In genomic region chr14:89673499-89674225, GRCh38 we compare ENCODE assay signal across 15 cellular contexts.
DNase-seq lines count a peak whose midpoint lies in the region; ATAC-seq, FAIRE-seq and TF ChIP-seq lines count a peak whose summit lies in the region.
"Had no signal": no experiment of that assay in that cellular context is flagged by ENCODE, and none has a peak within 500 bp of the region (broad histone marks: within the 10 kb centered on the region; RNA-seq: fewer than 3 reads in every experiment).

No MANE protein-coding gene starts in this region.

- TF ChIP-seq CTCF in fibroblast of lung (conservative IDR thresholded peaks at IDR 0.05 in 1 of 2, IDR thresholded peaks at IDR 0.05 in 1 of 2; ENCODE audit: low read depth in 1 of 2, low read length in 2 of 2) (no peak), smooth muscle cell (IDR thresholded peaks at IDR 0.05; ENCODE audit: borderline replicate concordance, insufficient read depth, poor library complexity, severe bottlenecking) (no peak), kidney (IDR thresholded peaks at IDR 0.05; ENCODE audit: borderline replicate concordance, extremely low read depth, insufficient read depth) (no peak)

- CTCF ChIA-PET in activated CD4-positive, alpha-beta memory T cell treated with anti-CD3 and anti-CD28 coated beads for 36 hours (lab: Charles Lee): no interaction called here
- CTCF ChIA-PET in activated CD4-positive, alpha-beta memory T cell treated with anti-CD3 and anti-CD28 coated beads, Interleukin-2, amount 10 ng/mL, durations not matched to agents 7 days and 5 days (lab: Charles Lee): interaction anchor here (0.7 kb wide), 1 partner anchor 496 kb away, joined by 3 read pairs; no protein-coding TSS in a partner anchor

- POLR2A ChIA-PET in activated CD4-positive, alpha-beta memory T cell treated with anti-CD3 and anti-CD28 coated beads for 36 hours (lab: Charles Lee): no interaction called here
- POLR2A ChIA-PET in activated CD4-positive, alpha-beta memory T cell treated with anti-CD3 and anti-CD28 coated beads, Interleukin-2, amount 10 ng/mL, durations not matched to agents 7 days and 5 days (lab: Charles Lee): interaction anchor here (1.2 kb wide), 1 partner anchor 54 kb away, joined by 3 read pairs; no protein-coding TSS in a partner anchor

- H3K27ac ChIP-seq in fibroblast of lung (ENCODE audit: insufficient read depth, low read length): no peak overlapping the region
- H3K27ac ChIP-seq in smooth muscle cell (ENCODE audit: low read depth): no peak overlapping the region
- no peak overlapping the region for H3K27ac ChIP-seq in kidney (ENCODE audit: low read depth in 2 of 2, low read length in 2 of 2)
- H3K27ac ChIP-seq: A549, esophagus muscularis mucosa, tibial nerve had no signal

- H3K9me3 Mint-ChIP-seq in activated CD4-positive, alpha-beta memory T cell treated with anti-CD3 and anti-CD28 coated beads for 36 hours: no peaks in the 10 kb centered on the region
- H3K9me3 Mint-ChIP-seq in activated CD4-positive, alpha-beta memory T cell treated with anti-CD3 and anti-CD28 coated beads, Interleukin-2, amount 10 ng/mL, durations not matched to agents 7 days and 5 days: no peaks in the 10 kb centered on the region

- peaks cover 25% of the 10 kb centered on the region for H3K4me1 Mint-ChIP-seq in activated CD4-positive, alpha-beta memory T cell treated with anti-CD3 and anti-CD28 coated beads for 36 hours (ENCODE audit: low read depth)
- peaks cover 13% of the 10 kb centered on the region for H3K4me1 Mint-ChIP-seq in activated CD4-positive, alpha-beta memory T cell treated with anti-CD3 and anti-CD28 coated beads, Interleukin-2, amount 10 ng/mL, durations not matched to agents 7 days and 5 days
- peaks cover 19% of the 10 kb centered on the region for H3K4me1 Mint-ChIP-seq in T-helper 17 cell

- no peak for FAIRE-seq in kidney (lab: Jason Lieb, UNC)
- FAIRE-seq: A549 had no signal

- H3K36me3 Mint-ChIP-seq in activated CD4-positive, alpha-beta memory T cell treated with anti-CD3 and anti-CD28 coated beads for 36 hours: no peaks in the 10 kb centered on the region
- peaks cover 3% of the 10 kb centered on the region for H3K36me3 Mint-ChIP-seq in activated CD4-positive, alpha-beta memory T cell treated with anti-CD3 and anti-CD28 coated beads, Interleukin-2, amount 10 ng/mL, durations not matched to agents 7 days and 5 days (ENCODE audit: low read depth)
- H3K36me3 Mint-ChIP-seq in T-helper 17 cell (ENCODE audit: low read depth): no peaks in the 10 kb centered on the region

- no peaks in the 10 kb centered on the region for H3K9me3 ChIP-seq in T-helper 17 cell (ENCODE audit: control insufficient read depth, low read length, poor library complexity, severe bottlenecking)
- H3K9me3 ChIP-seq in fibroblast of lung (ENCODE audit: control insufficient read depth, insufficient read depth, low read depth, low read length): no peaks in the 10 kb centered on the region
- H3K9me3 ChIP-seq in smooth muscle cell (replicated peaks; ENCODE audit: low read depth): no peaks in the 10 kb centered on the region
- no peaks in the 10 kb centered on the region for H3K9me3 ChIP-seq in kidney (ENCODE audit: control insufficient read depth in 1 of 2, low read length in 2 of 2)
- H3K9me3 ChIP-seq: A549, esophagus muscularis mucosa, tibial nerve had no signal

- peaks cover 8% of the 10 kb centered on the region for H3F3A ChIP-seq in smooth muscle cell (ENCODE audit: low read depth)

- H3K4me3 Mint-ChIP-seq in activated CD4-positive, alpha-beta memory T cell treated with anti-CD3 and anti-CD28 coated beads for 36 hours: no peak overlapping the region
- no peak overlapping the region for H3K4me3 Mint-ChIP-seq in activated CD4-positive, alpha-beta memory T cell treated with anti-CD3 and anti-CD28 coated beads, Interleukin-2, amount 10 ng/mL, durations not matched to agents 7 days and 5 days
- no peak overlapping the region for H3K4me3 Mint-ChIP-seq in T-helper 17 cell

- H3K27me3 Mint-ChIP-seq in activated CD4-positive, alpha-beta memory T cell treated with anti-CD3 and anti-CD28 coated beads for 36 hours: no peaks in the 10 kb centered on the region
- no peaks in the 10 kb centered on the region for H3K27me3 Mint-ChIP-seq in activated CD4-positive, alpha-beta memory T cell treated with anti-CD3 and anti-CD28 coated beads, Interleukin-2, amount 10 ng/mL, durations not matched to agents 7 days and 5 days
- no peaks in the 10 kb centered on the region for H3K27me3 Mint-ChIP-seq in T-helper 17 cell

- no peak overlapping the region for H3K27ac Mint-ChIP-seq in activated CD4-positive, alpha-beta memory T cell treated with anti-CD3 and anti-CD28 coated beads for 36 hours
- H3K27ac Mint-ChIP-seq in activated CD4-positive, alpha-beta memory T cell treated with anti-CD3 and anti-CD28 coated beads, Interleukin-2, amount 10 ng/mL, durations not matched to agents 7 days and 5 days: no peak overlapping the region
- H3K27ac Mint-ChIP-seq in T-helper 17 cell: peak overlapping the region; percentile 49

- no peaks in the 10 kb centered on the region for H3K4me1 ChIP-seq in fibroblast of lung (ENCODE audit: control insufficient read depth, extremely low read depth, insufficient read depth, low read length)
- H3K4me1 ChIP-seq in smooth muscle cell (ENCODE audit: low read depth): peaks cover 4% of the 10 kb centered on the region
- no peaks in the 10 kb centered on the region for H3K4me1 ChIP-seq in kidney (ENCODE audit: control insufficient read depth in 1 of 2, insufficient read depth in 1 of 2, low read depth in 1 of 2, low read length in 2 of 2)
- H3K4me1 ChIP-seq: A549, esophagus muscularis mucosa, tibial nerve had no signal

- no peak overlapping the region for H3K4me2 ChIP-seq in fibroblast of lung (ENCODE audit: extremely low read depth, insufficient read depth, low read length)
- peak overlapping the region; percentile 69 for H3K4me2 ChIP-seq in smooth muscle cell
- H3K4me2 ChIP-seq: A549 had no signal

- H3K36me3 ChIP-seq in fibroblast of lung (ENCODE audit: control insufficient read depth, insufficient read depth, low read length) (no peaks in the 10 kb centered on the region), smooth muscle cell (ENCODE audit: low read depth) (no peaks in the 10 kb centered on the region), kidney (ENCODE audit: control insufficient read depth in 1 of 2, insufficient read depth in 2 of 2, low read length in 2 of 2) (no peaks in the 10 kb centered on the region)
- H3K36me3 ChIP-seq: esophagus muscularis mucosa, tibial nerve had no signal

- H3K79me2 ChIP-seq in fibroblast of lung (ENCODE audit: control insufficient read depth, insufficient read depth, low read length): no peaks in the 10 kb centered on the region
- H3K79me2 ChIP-seq in smooth muscle cell (ENCODE audit: low read depth): no peaks in the 10 kb centered on the region

- H3K9ac ChIP-seq in fibroblast of lung (ENCODE audit: insufficient read depth, low read length): no peak overlapping the region
- no peak overlapping the region for H3K9ac ChIP-seq in smooth muscle cell (ENCODE audit: low read depth)
- no peak overlapping the region for H3K9ac ChIP-seq in kidney (ENCODE audit: low read length in 2 of 2)

- peak; percentile 32 for DNase-seq in activated CD4-positive, alpha-beta memory T cell treated with anti-CD3 and anti-CD28 coated beads for 36 hours
- no peak for DNase-seq in activated CD4-positive, alpha-beta memory T cell treated with anti-CD3 and anti-CD28 coated beads, Interleukin-2, amount 10 ng/mL, durations not matched to agents 7 days and 5 days
- no peak for DNase-seq in T-helper 17 cell
- DNase-seq in fibroblast of lung (ENCODE audit: low read depth in 2 of 2): peak; percentile 18 to 76
- no peak for DNase-seq in smooth muscle cell (lab: John Stamatoyannopoulos, UW; ENCODE audit: unreplicated experiment)
- DNase-seq in NCI-H345 (lab: John Stamatoyannopoulos, UW): no peak
- DNase-seq in SHP77 (lab: John Stamatoyannopoulos, UW): no peak
- DNase-seq in kidney: no peak
- DNase-seq: activated CD8-positive, alpha-beta memory T cell treated with anti-CD3 and anti-CD28 coated beads, Interleukin-2, amount 50 U/mL, for 4 hours; DMS 273 treated with DMSO at 0.1 percent for 48 hours; NCI-H2081; T1000 had no signal

- H2AFZ ChIP-seq in fibroblast of lung (ENCODE audit: low read length) (no peak overlapping the region), smooth muscle cell (ENCODE audit: low read depth) (no peak overlapping the region)

- H3K4me3 ChIP-seq in fibroblast of lung (replicated peaks in 1 of 4; ENCODE audit: control extremely low read depth in 1 of 4, insufficient read depth in 1 of 4, low read depth in 3 of 4, low read length in 4 of 4) (no peak overlapping the region), smooth muscle cell (no peak overlapping the region), kidney (ENCODE audit: low read length in 2 of 2) (no peak overlapping the region)
- H3K4me3 ChIP-seq: A549, esophagus muscularis mucosa, tibial nerve had no signal

- WGBS in smooth muscle cell (ENCODE audit: low lambda C conversion rate): 48% methylated on average over 7 of the region's 7 CpGs

- intact Hi-C loops in activated CD4-positive, alpha-beta memory T cell treated with anti-CD3 and anti-CD28 coated beads for 36 hours (cut with micrococcal nuclease): no loop called here
- intact Hi-C loops in kidney (cut with DNase I): no loop called here

- H4K20me1 ChIP-seq in fibroblast of lung (ENCODE audit: control insufficient read depth, extremely low read depth, insufficient read depth, low read length): no peaks in the 10 kb centered on the region
- H4K20me1 ChIP-seq in smooth muscle cell (ENCODE audit: low read depth): no peaks in the 10 kb centered on the region

- ATAC-seq in T-helper 17 cell: peak; percentile 70

- H3K27me3 ChIP-seq in fibroblast of lung (ENCODE audit: control insufficient read depth, insufficient read depth, low read length): no peaks in the 10 kb centered on the region
- H3K27me3 ChIP-seq in smooth muscle cell (ENCODE audit: low read depth): no peaks in the 10 kb centered on the region
- H3K27me3 ChIP-seq: esophagus muscularis mucosa, tibial nerve had no signal

Comparison
In these comparisons a context has a peak if more than half of its experiments do, and no peak if none do; other contexts are left out.
1. DNase-seq: peak in activated CD4-positive, alpha-beta memory T cell treated with anti-CD3 and anti-CD28 coated beads for 36 hours (single experiment) and fibroblast of lung (2 of 2); none in activated CD4-positive, alpha-beta memory T cell treated with anti-CD3 and anti-CD28 coated beads, Interleukin-2, amount 10 ng/mL, durations not matched to agents 7 days and 5 days (single experiment), T-helper 17 cell (0 of 3), smooth muscle cell (single experiment), NCI-H345 (single experiment), SHP77 (0 of 2) and kidney (single experiment).